ENCODE assay signal across 16 cellular contexts in the genomic region with DNA sequence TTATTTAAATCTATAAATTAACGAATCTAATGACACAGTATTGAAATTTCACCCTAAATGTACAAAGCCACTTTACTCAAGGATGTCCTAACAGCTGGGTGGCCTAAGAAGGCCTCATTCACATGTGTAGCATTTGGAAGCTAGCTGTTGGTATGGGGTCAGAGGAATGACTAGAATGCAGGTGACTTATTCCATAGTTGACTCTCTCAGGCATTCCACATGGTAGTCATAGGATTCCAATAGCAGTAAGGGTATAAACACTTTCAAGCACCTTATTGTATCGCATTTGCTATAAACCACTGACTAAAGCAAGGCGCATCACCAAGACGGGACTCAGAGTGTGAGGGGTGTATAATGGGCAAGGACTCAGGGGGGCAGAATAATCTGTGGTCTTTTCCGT.
DNase-seq lines count a peak whose midpoint lies in the region; ATAC-seq and TF ChIP-seq lines count a peak whose summit lies in the region.
"Had no signal": no experiment of that assay in that cellular context is flagged by ENCODE, and none has a peak within 500 bp of the region (broad histone marks: within the 10 kb centered on the region; RNA-seq: fewer than 3 reads in every experiment).

No MANE protein-coding gene starts in this region.

- no peaks in the 10 kb centered on the region for H3K79me1 ChIP-seq in trophoblast cell (ENCODE audit: low read length)

- no peak overlapping the region for H4K8ac ChIP-seq in trophoblast cell (ENCODE audit: low read depth, low read length)

- H3K9me3 ChIP-seq in cardiac muscle cell (ENCODE audit: low read depth) (no peaks in the 10 kb centered on the region), heart right ventricle (no peaks in the 10 kb centered on the region), endodermal cell (ENCODE audit: control insufficient read depth, low read length) (no peaks in the 10 kb centered on the region), trophoblast cell (ENCODE audit: insufficient read depth, low read depth, low read length) (no peaks in the 10 kb centered on the region)
- H3K9me3 ChIP-seq: BLaER1 treated with 17β-estradiol and CSF1 and Interleukin-3, amounts not matched to agents 10 nM and 100 nM had no signal

- H3K27ac ChIP-seq in cardiac muscle cell (peak overlapping the region; percentile 31), heart right ventricle (no peak overlapping the region), endodermal cell (ENCODE audit: low read depth, low read length) (no peak overlapping the region), trophoblast cell (ENCODE audit: low read depth, low read length) (no peak overlapping the region)
- H3K27ac ChIP-seq: 22Rv1; BLaER1 treated with 17β-estradiol and CSF1 and Interleukin-3, amounts not matched to agents 10 nM and 100 nM; HL-60 had no signal

- TF ChIP-seq CTCF in cardiac muscle cell (IDR thresholded peaks at IDR 0.05; ENCODE audit: low read depth, low read length) = no peak
- no peak for TF ChIP-seq CTCF in heart right ventricle (IDR thresholded peaks at IDR 0.05)
- no peak for TF ChIP-seq CTCF in endodermal cell (conservative IDR thresholded peaks at IDR 0.05)

- no peak overlapping the region for H2AFZ ChIP-seq in trophoblast cell (ENCODE audit: insufficient read depth, low read length, poor library complexity)

- H3K4ac ChIP-seq in trophoblast cell (ENCODE audit: low read depth, low read length) = no peak overlapping the region

- H3K4me3 Mint-ChIP-seq in endodermal cell = no peak overlapping the region
- H3K4me3 Mint-ChIP-seq in immature natural killer cell = no peak overlapping the region
- H3K4me3 Mint-ChIP-seq: CD4-positive, CD25-positive, alpha-beta regulatory T cell had no signal

- H2BK5ac ChIP-seq in trophoblast cell (ENCODE audit: low read depth, low read length, poor library complexity) = no peak overlapping the region

- H3K36me3 Mint-ChIP-seq in endodermal cell (ENCODE audit: low read depth) (no peaks in the 10 kb centered on the region), immature natural killer cell (no peaks in the 10 kb centered on the region)
- H3K36me3 Mint-ChIP-seq: CD4-positive, CD25-positive, alpha-beta regulatory T cell had no signal

- no peak overlapping the region for H4K91ac ChIP-seq in trophoblast cell (ENCODE audit: low read depth, low read length)

- no peaks in the 10 kb centered on the region for H3K27me3 Mint-ChIP-seq in endodermal cell (ENCODE audit: insufficient read depth)
- H3K27me3 Mint-ChIP-seq in immature natural killer cell (ENCODE audit: low read depth in 3 of 3) = no peaks in the 10 kb centered on the region
- H3K27me3 Mint-ChIP-seq: CD4-positive, CD25-positive, alpha-beta regulatory T cell had no signal

- intact Hi-C loops in heart right ventricle (cut with DNase I) = no loop called here

- H3K79me2 ChIP-seq in trophoblast cell (ENCODE audit: control insufficient read depth, insufficient read depth, low read length, poor library complexity) = no peaks in the 10 kb centered on the region

- H3K27ac Mint-ChIP-seq in endodermal cell (no peak overlapping the region), immature natural killer cell (no peak overlapping the region)
- H3K27ac Mint-ChIP-seq: CD4-positive, CD25-positive, alpha-beta regulatory T cell had no signal

- H3K4me3 ChIP-seq in cardiac muscle cell (no peak overlapping the region), heart right ventricle (no peak overlapping the region), endodermal cell (ENCODE audit: low read length) (no peak overlapping the region), trophoblast cell (ENCODE audit: low read depth, low read length) (no peak overlapping the region)
- H3K4me3 ChIP-seq: BLaER1 treated with 17β-estradiol and CSF1 and Interleukin-3, amounts not matched to agents 10 nM and 100 nM; K562 had no signal

- H3K9ac ChIP-seq in endodermal cell (ENCODE audit: extremely low read depth, low read length, poor library complexity, severe bottlenecking) (no peak overlapping the region), trophoblast cell (ENCODE audit: low read length) (no peak overlapping the region)
- H3K9ac ChIP-seq: BLaER1 treated with 17β-estradiol and CSF1 and Interleukin-3, amounts not matched to agents 10 nM and 100 nM had no signal

- H3K4me1 Mint-ChIP-seq in endodermal cell (peaks cover 5% of the 10 kb centered on the region), immature natural killer cell (no peaks in the 10 kb centered on the region)
- H3K4me1 Mint-ChIP-seq: CD4-positive, CD25-positive, alpha-beta regulatory T cell had no signal

- H3K36me3 ChIP-seq in cardiac muscle cell (no peaks in the 10 kb centered on the region), heart right ventricle (no peaks in the 10 kb centered on the region), endodermal cell (ENCODE audit: control insufficient read depth, insufficient read depth, low read length) (no peaks in the 10 kb centered on the region), trophoblast cell (ENCODE audit: control insufficient read depth in 1 of 2, insufficient read depth in 2 of 2, low read length in 2 of 2) (no peaks in the 10 kb centered on the region)
- H3K36me3 ChIP-seq: BLaER1 treated with 17β-estradiol and CSF1 and Interleukin-3, amounts not matched to agents 10 nM and 100 nM had no signal

- H4K12ac ChIP-seq in trophoblast cell (ENCODE audit: low read depth, low read length) = no peak overlapping the region

- DNase-seq in cardiac muscle cell (ENCODE audit: low read depth in 1 of 2, low spot score in 1 of 2) = no peak
- DNase-seq in heart right ventricle = no peak
- DNase-seq in endodermal cell = peak; percentile 31
- peak; percentile 6 to 74 for DNase-seq in trophoblast cell
- no peak for DNase-seq in immature natural killer cell
- no peak for DNase-seq in activated CD4-positive, CD25-positive, alpha-beta regulatory T cell (lab: John Stamatoyannopoulos, UW)
- no peak for DNase-seq in DMS79 (lab: John Stamatoyannopoulos, UW)
- DNase-seq: CD4-positive, CD25-positive, alpha-beta regulatory T cell; DMS79 treated with DMSO at 0.1 percent for 48 hours; GF-D8 had no signal

- no peak overlapping the region for H2BK120ac ChIP-seq in trophoblast cell (ENCODE audit: insufficient read depth, low read length, poor library complexity)

- H3K9me3 Mint-ChIP-seq in endodermal cell = no peaks in the 10 kb centered on the region
- peaks cover 2 to 18% (median 16%) of the 10 kb centered on the region in 6 donors for H3K9me3 Mint-ChIP-seq in immature natural killer cell

- no peak overlapping the region for H3K14ac ChIP-seq in trophoblast cell (ENCODE audit: low read length)

- no peak overlapping the region for H3K23ac ChIP-seq in trophoblast cell (ENCODE audit: low read length)

- ATAC-seq in heart right ventricle (no peak), GM19452 (IDR thresholded peaks at IDR 0.05; ENCODE audit: unreplicated experiment) (no peak)
- ATAC-seq: HCT116, K562 had no signal

- H3K4me2 ChIP-seq in trophoblast cell (ENCODE audit: low read length) = peak overlapping the region; percentile 30
- H3K4me2 ChIP-seq: BLaER1 treated with 17β-estradiol and CSF1 and Interleukin-3, amounts not matched to agents 10 nM and 100 nM had no signal

- H2BK12ac ChIP-seq in trophoblast cell (ENCODE audit: low read length) = no peak overlapping the region

- H3K18ac ChIP-seq in trophoblast cell (ENCODE audit: low read length) = no peak overlapping the region

- no peaks in the 10 kb centered on the region for H3K27me3 ChIP-seq in cardiac muscle cell
- H3K27me3 ChIP-seq in heart right ventricle = no peaks in the 10 kb centered on the region
- no peaks in the 10 kb centered on the region for H3K27me3 ChIP-seq in endodermal cell (ENCODE audit: control insufficient read depth, insufficient read depth, low read length, poor library complexity, severe bottlenecking)
- H3K27me3 ChIP-seq in trophoblast cell (ENCODE audit: insufficient read depth, low read length) = no peaks in the 10 kb centered on the region
- H3K27me3 ChIP-seq: BLaER1 treated with 17β-estradiol and CSF1 and Interleukin-3, amounts not matched to agents 10 nM and 100 nM had no signal

- H3K4me1 ChIP-seq in cardiac muscle cell (ENCODE audit: low read depth) = peaks cover 66% of the 10 kb centered on the region
- H3K4me1 ChIP-seq in heart right ventricle = peaks cover 0 to 14% (median 3%) of the 10 kb centered on the region in 9 donors
- H3K4me1 ChIP-seq in endodermal cell (ENCODE audit: control insufficient read depth, insufficient read depth, low read length) = peaks cover 6% of the 10 kb centered on the region
- no peaks in the 10 kb centered on the region for H3K4me1 ChIP-seq in trophoblast cell (ENCODE audit: control insufficient read depth in 1 of 2, insufficient read depth in 2 of 2, low read length in 2 of 2)
- H3K4me1 ChIP-seq: BLaER1 treated with 17β-estradiol and CSF1 and Interleukin-3, amounts not matched to agents 10 nM and 100 nM had no signal

- 89 to 93% methylated on average over 5 of the region's 5 CpGs for WGBS in heart right ventricle, 2 donors
- WGBS in endodermal cell (ENCODE audit: insufficient coverage in 1 of 2, insufficient read length in 1 of 2), 2 experiments = 85 to 94% methylated on average over 4 to 5 of the region's 5 CpGs
- no CpG with 5 or more reads among the region's 5 CpGs for WGBS in trophoblast cell (ENCODE audit: extremely low coverage, insufficient coverage, insufficient read length)

- H2AK5ac ChIP-seq in trophoblast cell (ENCODE audit: low read length) = no peak overlapping the region

Comparison
In these comparisons a context has a peak if more than half of its experiments do, and no peak if none do; other contexts are left out.
1. DNase-seq: peak in endodermal cell (single experiment) and trophoblast cell (2 of 2); none in cardiac muscle cell (0 of 2), heart right ventricle (0 of 2), immature natural killer cell (0 of 3), activated CD4-positive, CD25-positive, alpha-beta regulatory T cell (0 of 4) and DMS79 (single experiment).